In genomic region chr9:75086443-75087278, GRCh38 we compare ENCODE assay signal across 8 cellular contexts. TPM values are rescaled to one million over a fixed set of nuclear protein-coding genes. Genes with fewer than 3 reads are reported as not detected.
A peak's percentile ranks its signal among the peaks of the same experiment; 100 is the strongest.
DNase-seq lines count a peak whose midpoint lies in the region; ATAC-seq and TF ChIP-seq lines count a peak whose summit lies in the region.

No MANE protein-coding gene starts in this region.

- peak overlapping the region; percentile 39 to 98; a peak in 3 of 4 replicates for H3K4me3 ChIP-seq in DND-41 (ENCODE audit: low read depth in 1 of 2, low read length in 2 of 2)
- H3K4me3 ChIP-seq in SJCRH30: peak overlapping the region; percentile 96
- H3K4me3 ChIP-seq in osteoblast (ENCODE audit: insufficient read depth, low read length): peak overlapping the region; percentile 95

- peak overlapping the region; percentile 95 for H3K4me2 ChIP-seq in DND-41 (ENCODE audit: insufficient read depth, low read length)
- H3K4me2 ChIP-seq in osteoblast (ENCODE audit: insufficient read depth, low read length): peak overlapping the region; percentile 89

- H2AFZ ChIP-seq in DND-41 (ENCODE audit: low read depth, low read length): peak overlapping the region; percentile 74; the same call in 1 of the 2 replicates
- H2AFZ ChIP-seq in osteoblast (ENCODE audit: low read length): peak overlapping the region; percentile 93

- H3K9me3 ChIP-seq in DND-41 (ENCODE audit: insufficient read depth, low read length, severe bottlenecking): no peaks in the 10 kb centered on the region
- H3K9me3 ChIP-seq in SJCRH30 (replicated peaks): no peaks in the 10 kb centered on the region
- no peaks in the 10 kb centered on the region for H3K9me3 ChIP-seq in osteoblast (ENCODE audit: low read depth, low read length)

- TF ChIP-seq CTCF in DND-41 (IDR thresholded peaks at IDR 0.05; ENCODE audit: borderline replicate concordance, extremely low read depth, low read length, poor library complexity, severe bottlenecking): no peak
- TF ChIP-seq CTCF in osteoblast (IDR thresholded peaks at IDR 0.05; ENCODE audit: extremely low read depth, low read depth, low read length): no peak

- H3K9ac ChIP-seq in DND-41 (ENCODE audit: low read depth, low read length): peak overlapping the region; percentile 96

- ATAC-seq in DND-41 (ENCODE audit: insufficient read depth, low read depth): no peak
- no peak for ATAC-seq in GM19463 (IDR thresholded peaks at IDR 0.05; ENCODE audit: unreplicated experiment)

- peaks cover 46% of the 10 kb centered on the region for H3K79me2 ChIP-seq in DND-41 (ENCODE audit: insufficient read depth, low read length)
- peaks cover 45% of the 10 kb centered on the region for H3K79me2 ChIP-seq in osteoblast (ENCODE audit: insufficient read depth, low read length)

- peak overlapping the region; percentile 83 for H3K27ac ChIP-seq in DND-41 (ENCODE audit: low read length)
- peak overlapping the region; percentile 100 for H3K27ac ChIP-seq in SJCRH30
- H3K27ac ChIP-seq in epithelial cell of prostate: peak overlapping the region; percentile 97
- peak overlapping the region; percentile 85 for H3K27ac ChIP-seq in osteoblast (ENCODE audit: low read depth, low read length)

- no peaks in the 10 kb centered on the region for H3K27me3 ChIP-seq in DND-41 (ENCODE audit: insufficient read depth, low read length, poor library complexity)
- H3K27me3 ChIP-seq in SJCRH30: no peaks in the 10 kb centered on the region
- H3K27me3 ChIP-seq in osteoblast (ENCODE audit: insufficient read depth, low read length): no peaks in the 10 kb centered on the region

- peaks cover 43% of the 10 kb centered on the region for H3K4me1 ChIP-seq in DND-41 (ENCODE audit: insufficient read depth, low read length)
- H3K4me1 ChIP-seq in SJCRH30: peaks cover 11% of the 10 kb centered on the region
- peaks cover 18% of the 10 kb centered on the region for H3K4me1 ChIP-seq in osteoblast (ENCODE audit: insufficient read depth, low read length)

- H3K36me3 ChIP-seq in DND-41 (ENCODE audit: insufficient read depth, low read length) (no peaks in the 10 kb centered on the region), SJCRH30 (peaks cover 10% of the 10 kb centered on the region; the same call in 1 of the 2 replicates), osteoblast (ENCODE audit: insufficient read depth, low read length) (peaks cover 10% of the 10 kb centered on the region)

- no peaks in the 10 kb centered on the region for H4K20me1 ChIP-seq in DND-41 (ENCODE audit: insufficient read depth, low read length)
- H4K20me1 ChIP-seq in osteoblast (ENCODE audit: insufficient read depth, low read length): peaks cover 7% of the 10 kb centered on the region

- DNase-seq in DND-41: no peak
- DNase-seq in SJCRH30: peak; percentile 26 to 67
- no peak for DNase-seq in epithelial cell of prostate (ENCODE audit: low read depth, low spot score)
- DNase-seq in osteoblast (ENCODE audit: insufficient read length, low spot score, missing footprints): no peak
- DNase-seq in NCI-H146 treated with DMSO at 0.1 percent for 48 hours (lab: John Stamatoyannopoulos, UW; ENCODE audit: unreplicated experiment): no peak
- DNase-seq in NCI-H1694 (lab: John Stamatoyannopoulos, UW): no peak
- DNase-seq in SKM-1 (lab: John Stamatoyannopoulos, UW; ENCODE audit: unreplicated experiment): no peak

RNA-seq across cellular contexts. Expression of gene NMRK1, which starts 1.3 kb away (rescaled TPM):
- total RNA-seq in SJCRH30 (2014; rRNA removed; shearing (Covaris generic)): 53.3 and 55.0 TPM in 2 replicates
- total RNA-seq in osteoblast: 21.4 and 29.2 TPM in 2 replicates

RNA-seq across cellular contexts. Expression of gene OSTF1, which starts 1.7 kb away (rescaled TPM):
- 49.2 and 49.6 TPM in 2 replicates for total RNA-seq in SJCRH30 (2014; rRNA removed; shearing (Covaris generic))
- total RNA-seq in osteoblast: 30.0 and 35.1 TPM in 2 replicates

RNA-seq across cellular contexts. Expression of gene CARNMT1, which starts 58.6 kb away (rescaled TPM):
- 30.0 and 31.7 TPM in 2 replicates for total RNA-seq in SJCRH30 (2014; rRNA removed; shearing (Covaris generic))
- total RNA-seq in osteoblast: 27.1 and 33.3 TPM in 2 replicates

Comparison
In these comparisons a context has a peak if more than half of its experiments do, and no peak if none do; other contexts are left out.
1. DNase-seq: peak in SJCRH30 (2 of 2); none in DND-41 (single experiment), epithelial cell of prostate (single experiment), osteoblast (single experiment), NCI-H146 treated with DMSO at 0.1 percent for 48 hours (single experiment), NCI-H1694 (single experiment) and SKM-1 (single experiment).
2. Peak in every context shown above with its lines, with median percentiles within 50 percentile points of each other: H3K27ac ChIP-seq and H3K4me3 ChIP-seq.